29 cellular contexts compared by ENCODE assay signal in genomic region chr19:13503570-13504235, GRCh38.
"Had no signal": no experiment of that assay in that cellular context is flagged by ENCODE, and none has a peak within 500 bp of the region (broad histone marks: within the 10 kb centered on the region; RNA-seq: fewer than 3 reads in every experiment).

No MANE protein-coding gene starts in this region.

- DNase-seq: activated CD4-positive, alpha-beta T cell treated with anti-CD3 and anti-CD28 coated beads for 4 hours; activated CD4-positive, alpha-beta T cell treated with anti-CD3 and anti-CD28 coated beads, Interleukin-2, amount 50 U/mL, for 48 hours; activated CD8-positive, alpha-beta memory T cell treated with anti-CD3 and anti-CD28 coated beads, Interleukin-2, amount 10 ng/mL, durations not matched to agents 7 days and 5 days; activated effector memory CD4-positive, alpha-beta T cell treated with Interleukin-2 at 50 U/mL for 16 hours; activated naive CD4-positive, alpha-beta T cell; activated T-cell treated with anti-CD3 and anti-CD28 coated beads, Interleukin-2, amount 50 U/mL, for 24 hours; aorta; Karpas-422; MM.1S; NCI-H1105; NCI-H1436; NCI-H1694 treated with DMSO at 0.1 percent for 48 hours; NCI-H2029 treated with DMSO at 0.1 percent for 48 hours; NCI-H345; NCI-H510A; NCI-H526 treated with DMSO at 0.1 percent for 48 hours; NCI-H82; OCI-M1; RPMI8226; SJCRH30; SK-N-SH; T-helper 1 cell had no signal

- H3K27ac ChIP-seq: SJCRH30, VCaP had no signal

- H3K27ac Mint-ChIP-seq: activated CD8-positive, alpha-beta memory T cell treated with anti-CD3 and anti-CD28 coated beads, Interleukin-2, amount 10 ng/mL, durations not matched to agents 7 days and 5 days; activated naive CD4-positive, alpha-beta T cell treated with anti-CD3 and anti-CD28 coated beads, Interleukin-2, amount 50 U/mL, for 24 hours; activated T-cell treated with anti-CD3 and anti-CD28 coated beads, Interleukin-2, amount 50 U/mL, for 24 hours; activated T-helper 1 cell treated with anti-CD3 and anti-CD28 coated beads, Interleukin-12 subunit alpha, Interleukin-12 subunit beta, Interleukin-2, Interleukin-4 antibody, amounts not matched to agents 30 ng/mL and 10 ng/mL and 1 ng/mL, durations not matched to agents 14 hours and 24 hours and 36 hours had no signal

- ATAC-seq: activated CD4-positive, CD25-positive, alpha-beta regulatory T cell treated with anti-CD3 and anti-CD28 coated beads, Interleukin-2, amount 50 U/mL, for 24 hours; activated CD8-positive, alpha-beta memory T cell treated with anti-CD3 and anti-CD28 coated beads, Interleukin-2, amount 10 ng/mL, durations not matched to agents 7 days and 5 days; Panc1; Right ventricle myocardium inferior had no signal

- H3K4me3 Mint-ChIP-seq: activated CD8-positive, alpha-beta memory T cell treated with anti-CD3 and anti-CD28 coated beads, Interleukin-2, amount 10 ng/mL, durations not matched to agents 7 days and 5 days; activated naive CD4-positive, alpha-beta T cell treated with anti-CD3 and anti-CD28 coated beads, Interleukin-2, amount 50 U/mL, for 24 hours; activated T-cell treated with anti-CD3 and anti-CD28 coated beads, Interleukin-2, amount 50 U/mL, for 24 hours; activated T-helper 1 cell treated with anti-CD3 and anti-CD28 coated beads, Interleukin-12 subunit alpha, Interleukin-12 subunit beta, Interleukin-2, Interleukin-4 antibody, amounts not matched to agents 30 ng/mL and 10 ng/mL and 1 ng/mL, durations not matched to agents 14 hours and 24 hours and 36 hours; central memory CD8-positive, alpha-beta T cell had no signal

- H3K36me3 ChIP-seq: SJCRH30 had no signal

- H3K9me3 ChIP-seq: SJCRH30, SK-N-SH had no signal

- H3K4me1 ChIP-seq: SJCRH30 had no signal

- H3K4me2 ChIP-seq: SK-N-SH had no signal

- H3K9ac ChIP-seq: SK-N-SH had no signal

- H3K9me2 ChIP-seq: SK-N-SH had no signal

- H3K4me3 ChIP-seq: SJCRH30 had no signal

- H3K4me1 Mint-ChIP-seq: activated CD8-positive, alpha-beta memory T cell treated with anti-CD3 and anti-CD28 coated beads, Interleukin-2, amount 10 ng/mL, durations not matched to agents 7 days and 5 days; activated naive CD4-positive, alpha-beta T cell treated with anti-CD3 and anti-CD28 coated beads, Interleukin-2, amount 50 U/mL, for 24 hours; central memory CD8-positive, alpha-beta T cell had no signal

- H3K36me3 Mint-ChIP-seq: activated CD8-positive, alpha-beta memory T cell treated with anti-CD3 and anti-CD28 coated beads, Interleukin-2, amount 10 ng/mL, durations not matched to agents 7 days and 5 days; activated naive CD4-positive, alpha-beta T cell treated with anti-CD3 and anti-CD28 coated beads, Interleukin-2, amount 50 U/mL, for 24 hours had no signal

- H3K9me3 Mint-ChIP-seq: activated naive CD4-positive, alpha-beta T cell treated with anti-CD3 and anti-CD28 coated beads, Interleukin-2, amount 50 U/mL, for 24 hours; activated T-cell treated with anti-CD3 and anti-CD28 coated beads, Interleukin-2, amount 50 U/mL, for 24 hours; activated T-helper 1 cell treated with anti-CD3 and anti-CD28 coated beads, Interleukin-12 subunit alpha, Interleukin-12 subunit beta, Interleukin-2, Interleukin-4 antibody, amounts not matched to agents 30 ng/mL and 10 ng/mL and 1 ng/mL, durations not matched to agents 14 hours and 24 hours and 36 hours; central memory CD8-positive, alpha-beta T cell had no signal
